ENCODE assay signal across 9 cellular contexts in the genomic region with DNA sequence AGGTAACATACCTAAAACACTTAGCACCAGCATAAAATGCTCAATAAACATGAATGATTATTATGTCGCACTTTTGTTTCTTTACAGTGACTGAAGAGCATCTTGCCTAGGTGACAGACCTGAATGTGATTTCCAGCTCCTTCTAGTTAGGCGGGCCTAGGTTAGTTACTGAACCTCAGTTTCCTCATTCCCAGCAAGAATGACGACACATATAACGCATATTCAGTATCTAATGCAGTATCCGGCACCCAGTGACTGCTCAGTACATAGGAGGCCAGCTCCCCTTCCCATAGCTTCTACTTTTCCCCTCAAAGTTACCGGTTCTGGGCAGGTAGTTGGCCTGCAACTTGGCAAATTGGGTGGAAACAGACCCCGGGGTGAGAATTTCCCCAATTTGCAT. TPM values are rescaled to one million over a fixed set of nuclear protein-coding genes. Genes with fewer than 3 reads are reported as not detected.
DNase-seq lines count a peak whose midpoint lies in the region; ATAC-seq and TF ChIP-seq lines count a peak whose summit lies in the region.
"Had no signal": no experiment of that assay in that cellular context is flagged by ENCODE, and none has a peak within 500 bp of the region (broad histone marks: within the 10 kb centered on the region; RNA-seq: fewer than 3 reads in every experiment).

No MANE protein-coding gene starts in this region.

- H3K23ac ChIP-seq in H9 (ENCODE audit: insufficient read length, low read depth, low read length) = no peak overlapping the region

- peak overlapping the region; percentile 95 for H3K18ac ChIP-seq in H9 (ENCODE audit: insufficient read length, low read depth, low read length)

- peak overlapping the region; percentile 51 for H3K56ac ChIP-seq in H9 (ENCODE audit: insufficient read length, low read depth, low read length)

- peak overlapping the region; percentile 98 for H3K4me3 Mint-ChIP-seq in H9
- H3K4me3 Mint-ChIP-seq in activated CD4-positive, alpha-beta memory T cell treated with anti-CD3 and anti-CD28 coated beads, Interleukin-2, amount 10 ng/mL, durations not matched to agents 7 days and 5 days = peak overlapping the region; percentile 94

- H2BK120ac ChIP-seq in H9 (ENCODE audit: low read depth, low read length, poor library complexity, severe bottlenecking) = no peak overlapping the region

- no peak overlapping the region for H2BK12ac ChIP-seq in H9 (ENCODE audit: insufficient read length, low read depth, low read length)

- H2AK5ac ChIP-seq in H9 (ENCODE audit: insufficient read length, low read length) = no peak overlapping the region

- H3K4me1 ChIP-seq in A673 (ENCODE audit: insufficient read depth, low read length, poor library complexity, severe bottlenecking) (peaks cover 7% of the 10 kb centered on the region), H9 (ENCODE audit: insufficient read depth, low read length) (peaks cover 3% of the 10 kb centered on the region; the same call in 1 of the 2 replicates), iPS-20b (ENCODE audit: insufficient read depth, low read length) (no peaks in the 10 kb centered on the region), heart left ventricle (peaks cover 0 to 32% (median 8%) of the 10 kb centered on the region in 12 donors)

- peaks cover 16% of the 10 kb centered on the region for H3K23me2 ChIP-seq in H9 (ENCODE audit: insufficient read length, low read depth, low read length, poor library complexity, severe bottlenecking)

- no peaks in the 10 kb centered on the region for H3K27me3 Mint-ChIP-seq in H9 (ENCODE audit: low read depth)
- H3K27me3 Mint-ChIP-seq in activated CD4-positive, alpha-beta memory T cell treated with anti-CD3 and anti-CD28 coated beads, Interleukin-2, amount 10 ng/mL, durations not matched to agents 7 days and 5 days = no peaks in the 10 kb centered on the region

- peak overlapping the region; percentile 97 for H3K9ac ChIP-seq in H9 (ENCODE audit: extremely low read depth, insufficient read length, low read length)
- peak overlapping the region; percentile 95 for H3K9ac ChIP-seq in iPS-20b (ENCODE audit: low read depth, low read length)

- no peak overlapping the region for H2AFZ ChIP-seq in H9 (ENCODE audit: low read length)

- no peak overlapping the region for H3T11ph ChIP-seq in H9 (ENCODE audit: low read length)

- peak overlapping the region; percentile 96 for H3K4me2 ChIP-seq in H9 (ENCODE audit: insufficient read depth, insufficient read length, low read length)

- peak overlapping the region; percentile 87 for H3K27ac ChIP-seq in A673 (ENCODE audit: low read depth, low read length, poor library complexity, severe bottlenecking)
- no peak overlapping the region for H3K27ac ChIP-seq in H9 (ENCODE audit: insufficient read length, low read depth, low read length)
- H3K27ac ChIP-seq in iPS-20b (ENCODE audit: low read length) = no peak overlapping the region
- no peak overlapping the region for H3K27ac ChIP-seq in heart left ventricle
- H3K27ac ChIP-seq: vagina had no signal

- peaks cover 14 to 24% of the 10 kb centered on the region in 2 experiments for H3K4me1 Mint-ChIP-seq in H9
- peaks cover 24% of the 10 kb centered on the region for H3K4me1 Mint-ChIP-seq in activated CD4-positive, alpha-beta memory T cell treated with anti-CD3 and anti-CD28 coated beads, Interleukin-2, amount 10 ng/mL, durations not matched to agents 7 days and 5 days

- H4K91ac ChIP-seq in H9 (ENCODE audit: insufficient read length, low read depth, low read length) = no peak overlapping the region

- no CpG with 5 or more reads among the region's 7 CpGs for WGBS in H9 (ENCODE audit: extremely low coverage, insufficient read length, low lambda C conversion rate)
- 49 to 55% (median 54%) methylated on average over 7 of the region's 7 CpGs for WGBS in heart left ventricle, 4 donors

- no peak for ATAC-seq in heart left ventricle

- peaks cover 9% of the 10 kb centered on the region; the same call in 1 of the 2 replicates for H3K79me2 ChIP-seq in H9 (ENCODE audit: insufficient read depth, low read length)

- H3K14ac ChIP-seq in H9 (ENCODE audit: insufficient read depth, low read length) = peak overlapping the region; percentile 99

- no peak for TF ChIP-seq CTCF in A673 (conservative IDR thresholded peaks at IDR 0.05; ENCODE audit: low read depth, low read length)
- TF ChIP-seq CTCF in H9 (conservative IDR thresholded peaks at IDR 0.05) = no peak
- no peak for TF ChIP-seq CTCF in heart left ventricle (IDR thresholded peaks at IDR 0.05)

- H4K8ac ChIP-seq in H9 (replicated peaks; ENCODE audit: insufficient read length, low read depth, low read length) = no peak overlapping the region

- H3K36me3 ChIP-seq in A673 (ENCODE audit: insufficient read depth, low read length, poor library complexity, severe bottlenecking) (no peaks in the 10 kb centered on the region), iPS-20b (ENCODE audit: insufficient read depth, low read depth, low read length) (no peaks in the 10 kb centered on the region), heart left ventricle (peaks cover 0 to 8% (median 0%) of the 10 kb centered on the region in 9 donors)

- peaks cover 0 to 12% (median 12%) of the 10 kb centered on the region in 3 experiments; a peak in 4 of 7 replicates for H3K36me3 Mint-ChIP-seq in H9 (ENCODE audit: insufficient read depth in 1 of 3, low read depth in 3 of 3)
- H3K36me3 Mint-ChIP-seq in activated CD4-positive, alpha-beta memory T cell treated with anti-CD3 and anti-CD28 coated beads, Interleukin-2, amount 10 ng/mL, durations not matched to agents 7 days and 5 days (ENCODE audit: low read depth) = peaks cover 5% of the 10 kb centered on the region

- H3K9me3 ChIP-seq in A673 (ENCODE audit: low read depth, low read length, poor library complexity, severe bottlenecking) = no peaks in the 10 kb centered on the region
- no peaks in the 10 kb centered on the region for H3K9me3 ChIP-seq in H9 (ENCODE audit: control insufficient read depth, low read depth, low read length)
- no peaks in the 10 kb centered on the region for H3K9me3 ChIP-seq in iPS-20b (ENCODE audit: insufficient read depth, low read depth, low read length)
- no peaks in the 10 kb centered on the region for H3K9me3 ChIP-seq in heart left ventricle
- H3K9me3 ChIP-seq: vagina had no signal

- intact Hi-C loops in A673 (cut with micrococcal nuclease; ENCODE audit: unreplicated experiment) = no loop called here
- intact Hi-C loops in heart left ventricle (cut with DNase I) = no loop called here

- peak overlapping the region; percentile 86 for H3K4me3 ChIP-seq in A673 (ENCODE audit: low read depth, low read length, poor library complexity, severe bottlenecking)
- peak overlapping the region; percentile 91 for H3K4me3 ChIP-seq in iPS-20b (ENCODE audit: low read length)
- H3K4me3 ChIP-seq in heart left ventricle = peak overlapping the region in 6 of 12 donors; percentile 53 to 68 (median 58)

- H3K4ac ChIP-seq in H9 (ENCODE audit: low read depth, low read length) = no peak overlapping the region

- H2BK20ac ChIP-seq in H9 (ENCODE audit: low read depth, low read length, poor library complexity, severe bottlenecking) = no peak overlapping the region

- no peak for DNase-seq in A673 (ENCODE audit: low spot score)
- no peak for DNase-seq in H9
- DNase-seq in activated CD4-positive, alpha-beta memory T cell treated with anti-CD3 and anti-CD28 coated beads, Interleukin-2, amount 10 ng/mL, durations not matched to agents 7 days and 5 days = no peak
- no peak for DNase-seq in medulla oblongata (ENCODE audit: extremely low spot score)
- no peak for DNase-seq in AG20443 (ENCODE audit: low spot score)
- DNase-seq in NK-92 (lab: John Stamatoyannopoulos, UW; ENCODE audit: unreplicated experiment) = no peak
- no peak for DNase-seq in heart left ventricle

- H2BK5ac ChIP-seq in H9 (ENCODE audit: insufficient read length, low read length) = no peak overlapping the region

- no peak for TF ChIP-seq POLR2A in heart left ventricle (IDR thresholded peaks at IDR 0.05)

- TSS peak; percentile 49 for BruUV-seq in A673 (replicated peaks; lab: Mats Ljungman, UMichigan)

- no peaks in the 10 kb centered on the region for H3K79me1 ChIP-seq in H9 (ENCODE audit: insufficient read depth, low read depth, low read length, poor library complexity, severe bottlenecking)

- H3K9me3 Mint-ChIP-seq in H9 = no peaks in the 10 kb centered on the region
- H3K9me3 Mint-ChIP-seq in activated CD4-positive, alpha-beta memory T cell treated with anti-CD3 and anti-CD28 coated beads, Interleukin-2, amount 10 ng/mL, durations not matched to agents 7 days and 5 days = no peaks in the 10 kb centered on the region

- CTCF ChIA-PET in A673 (lab: Charles Lee) = interaction anchor here (0.6 kb wide), 1 partner anchor 10 kb away, joined by 4 read pairs; no protein-coding TSS in a partner anchor
- CTCF ChIA-PET in activated CD4-positive, alpha-beta memory T cell treated with anti-CD3 and anti-CD28 coated beads, Interleukin-2, amount 10 ng/mL, durations not matched to agents 7 days and 5 days (lab: Charles Lee) = no interaction called here

- H2BK15ac ChIP-seq in H9 (ENCODE audit: low read depth, low read length) = no peak overlapping the region

- POLR2A ChIA-PET in A673 (lab: Charles Lee; ENCODE audit: low non-redundant PET) = no interaction called here
- POLR2A ChIA-PET in activated CD4-positive, alpha-beta memory T cell treated with anti-CD3 and anti-CD28 coated beads, Interleukin-2, amount 10 ng/mL, durations not matched to agents 7 days and 5 days (lab: Charles Lee) = interaction anchor here (0.6 to 2.4 kb wide), 3 partner anchors 19 to 39 kb away, joined by 3 to 7 read pairs (median 5); partner anchors contain the start of gene MTFR1L

- H3K27me3 ChIP-seq in A673 (replicated peaks; ENCODE audit: insufficient read depth, low read depth, low read length, poor library complexity) (no peaks in the 10 kb centered on the region), H9 (ENCODE audit: insufficient read depth, low read length) (no peaks in the 10 kb centered on the region), iPS-20b (ENCODE audit: insufficient read depth, low read length) (no peaks in the 10 kb centered on the region), heart left ventricle (no peaks in the 10 kb centered on the region)
- H3K27me3 ChIP-seq: vagina had no signal

- H4K20me1 ChIP-seq in H9 (ENCODE audit: control insufficient read depth, insufficient read depth, insufficient read length) = no peaks in the 10 kb centered on the region

- peak overlapping the region; percentile 83 to 99 (median 97); a peak in 5 of 7 replicates for H3K27ac Mint-ChIP-seq in H9
- H3K27ac Mint-ChIP-seq in activated CD4-positive, alpha-beta memory T cell treated with anti-CD3 and anti-CD28 coated beads, Interleukin-2, amount 10 ng/mL, durations not matched to agents 7 days and 5 days = peak overlapping the region; percentile 35

- H4K5ac ChIP-seq in H9 (ENCODE audit: insufficient read length, low read depth, low read length) = peak overlapping the region; percentile 89

RNA-seq across cellular contexts. Expression of gene AUNIP, which starts 0.8 kb away (rescaled TPM):
- total RNA-seq in A673 (2021) = 17.7 and 18.9 TPM in 2 replicates
- total RNA-seq in H9 (2021) = 22.0 and 22.2 TPM in 2 replicates
- 1 to 10 TPM; 5.2 to 5.4 TPM for total RNA-seq in activated CD4-positive, alpha-beta memory T cell treated with anti-CD3 and anti-CD28 coated beads, Interleukin-2, amount 10 ng/mL, durations not matched to agents 7 days and 5 days
- 1 to 10 TPM in 1 of 9 donors, under 1 TPM in 2, not detected in 6; 0.25 to 1.5 (median 0.27) TPM for total RNA-seq in heart left ventricle
- polyA plus RNA-seq in heart left ventricle = under 1 TPM in 1 of 2 donors, not detected in 1; 0.19 TPM

RNA-seq across cellular contexts. Expression of gene PAQR7, which starts 17.0 kb away (rescaled TPM):
- total RNA-seq in A673 (2021) (2.9 and 3.0 TPM in 2 replicates), H9 (2021) (6.0 and 6.3 TPM in 2 replicates), heart left ventricle (1 to 10 TPM; 1.1 to 5.7 (median 2.1) TPM)
- 1 to 10 TPM; 1.4 TPM for total RNA-seq in activated CD4-positive, alpha-beta memory T cell treated with anti-CD3 and anti-CD28 coated beads, Interleukin-2, amount 10 ng/mL, durations not matched to agents 7 days and 5 days
- 1 to 10 TPM; 1.3 to 1.7 TPM for polyA plus RNA-seq in heart left ventricle

RNA-seq across cellular contexts. Expression of gene MTFR1L, which starts 38.7 kb away (rescaled TPM):
- total RNA-seq in A673 (2021) (45.0 and 51.6 TPM in 2 replicates), H9 (2021) (31.5 and 32.5 TPM in 2 replicates), heart left ventricle (100 to 1,000 TPM; 123 to 319 (median 214) TPM)
- total RNA-seq in activated CD4-positive, alpha-beta memory T cell treated with anti-CD3 and anti-CD28 coated beads, Interleukin-2, amount 10 ng/mL, durations not matched to agents 7 days and 5 days = 10 to 100 TPM; 36.6 to 37.7 TPM
- 100 to 1,000 TPM; 135 to 146 TPM for polyA plus RNA-seq in heart left ventricle

RNA-seq across cellular contexts. Expression of gene STMN1, which starts 47.7 kb away (rescaled TPM):
- total RNA-seq in A673 (2021) (920 and 933 TPM in 2 replicates), H9 (2021) (499 and 500 TPM in 2 replicates), heart left ventricle (10 to 100 TPM; 21.1 to 95.2 (median 46.4) TPM)
- total RNA-seq in activated CD4-positive, alpha-beta memory T cell treated with anti-CD3 and anti-CD28 coated beads, Interleukin-2, amount 10 ng/mL, durations not matched to agents 7 days and 5 days = 100 to 1,000 TPM; 610 to 616 TPM
- 10 to 100 TPM; 38.3 to 63.2 TPM for polyA plus RNA-seq in heart left ventricle

RNA-seq across cellular contexts. Expression of gene SELENON, which starts 58.5 kb away (rescaled TPM):
- total RNA-seq in A673 (2021) (50.4 and 61.5 TPM in 2 replicates), H9 (2021) (89.0 and 90.9 TPM in 2 replicates), heart left ventricle (10 to 100 TPM; 39.8 to 92.3 (median 48.5) TPM)
- 1 to 10 TPM; 5.9 to 6.0 TPM for total RNA-seq in activated CD4-positive, alpha-beta memory T cell treated with anti-CD3 and anti-CD28 coated beads, Interleukin-2, amount 10 ng/mL, durations not matched to agents 7 days and 5 days
- 10 to 100 TPM; 28.9 to 53.2 TPM for polyA plus RNA-seq in heart left ventricle
